Comparison of ENCODE assay signal across 15 cellular contexts in the genomic region with DNA sequence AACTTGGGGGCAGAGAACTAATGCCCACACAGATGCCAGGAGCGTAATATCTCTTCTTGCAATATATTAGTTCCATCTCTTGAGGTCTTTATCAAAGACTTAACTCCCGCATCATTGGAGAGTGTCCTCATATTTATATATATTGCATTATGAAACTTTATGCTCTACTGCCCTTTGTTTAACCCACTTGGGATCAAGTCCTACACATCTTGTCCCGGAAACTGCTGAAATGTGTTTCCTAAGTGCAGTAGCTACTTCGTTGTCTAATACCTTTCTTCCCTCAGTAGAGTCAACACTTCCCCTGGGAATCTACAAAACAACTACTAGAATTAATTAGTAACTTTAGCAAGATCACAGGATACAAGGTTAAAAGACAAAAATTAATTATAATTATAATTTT.
"Had no signal": no experiment of that assay in that cellular context is flagged by ENCODE, and none has a peak within 500 bp of the region (broad histone marks: within the 10 kb centered on the region; RNA-seq: fewer than 3 reads in every experiment).

No MANE protein-coding gene starts in this region.

- H3K27me3 ChIP-seq: brain microvascular endothelial cell, colonic mucosa, transverse colon, vagina had no signal

- DNase-seq: activated CD4-positive, alpha-beta T cell treated with anti-CD3 and anti-CD28 coated beads, Interleukin-2, amount 10 ng/mL, durations not matched to agents 24 days and 14 days; activated CD8-positive, alpha-beta T cell treated with anti-CD3 and anti-CD28 coated beads for 36 hours; activated naive CD4-positive, alpha-beta T cell; activated naive CD8-positive, alpha-beta T cell treated with anti-CD3 and anti-CD28 coated beads for 36 hours; activated T-cell treated with anti-CD3 and anti-CD28 coated beads, Interleukin-2, amount 50 U/mL, for 1 hour; erythroblast; mesendoderm; nucleus accumbens; posterior cingulate gyrus; transverse colon had no signal

- H3K27ac ChIP-seq: brain microvascular endothelial cell, colonic mucosa had no signal

- H3K9me3 ChIP-seq: colonic mucosa, transverse colon, vagina had no signal

- H3K4me1 ChIP-seq: colonic mucosa, transverse colon, vagina had no signal

- H3K4me3 ChIP-seq: colonic mucosa, transverse colon, vagina had no signal

- ATAC-seq: activated CD8-positive, alpha-beta T cell treated with anti-CD3 and anti-CD28 coated beads for 36 hours; activated T-helper 17 cell treated with anti-CD3 and anti-CD28 coated beads, Interleukin-2, amount 50 U/mL, for 72 hours; natural killer cell treated with Interleukin-12 subunit alpha and Interleukin-12 subunit beta and Interleukin-15 and Interleukin-18, amount 100 ng/mL, for 72 hours had no signal

- H3K36me3 ChIP-seq: brain microvascular endothelial cell, colonic mucosa, transverse colon, vagina had no signal
